8 cellular contexts compared by ENCODE assay signal in the genomic region with DNA sequence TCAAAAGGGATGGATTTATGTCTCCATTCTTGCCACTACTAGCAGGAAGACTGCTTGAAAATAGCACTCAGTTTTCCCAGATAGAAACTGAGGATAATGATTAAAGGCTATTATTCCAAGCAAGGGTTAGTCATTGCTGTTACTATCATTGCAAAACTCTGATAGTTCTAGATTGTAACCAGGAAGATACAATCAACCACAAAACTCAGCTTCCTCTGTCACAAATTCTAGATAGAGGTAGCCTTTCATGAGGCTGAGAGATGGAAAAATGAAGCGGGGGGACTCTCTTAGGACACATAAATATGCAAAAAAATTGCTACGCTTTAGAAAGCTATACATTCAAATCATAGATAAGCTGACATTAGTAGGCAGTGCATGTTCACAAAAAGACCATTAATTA. TPM values are rescaled to one million over a fixed set of nuclear protein-coding genes. Genes with fewer than 3 reads are reported as not detected.
A peak's percentile ranks its signal among the peaks of the same experiment; 100 is the strongest.
DNase-seq lines count a peak whose midpoint lies in the region; ATAC-seq and TF ChIP-seq lines count a peak whose summit lies in the region.

No MANE protein-coding gene starts in this region.

- H3K36me3 ChIP-seq in A673 (ENCODE audit: insufficient read depth, low read length, poor library complexity, severe bottlenecking) = peaks cover 17% of the 10 kb centered on the region
- H3K36me3 ChIP-seq in lower lobe of right lung = peaks cover 17% of the 10 kb centered on the region
- H3K36me3 ChIP-seq in testis (ENCODE audit: low read depth, missing control alignments) = no peaks in the 10 kb centered on the region

- CTCF ChIA-PET in A673 (lab: Charles Lee) = interaction anchor here (1.2 kb wide), 1 partner anchor 47 kb away, joined by 4 read pairs; no protein-coding TSS in a partner anchor

- no peaks in the 10 kb centered on the region for H3K27me3 Mint-ChIP-seq in activated naive CD8-positive, alpha-beta T cell treated with anti-CD3 and anti-CD28 coated beads, Interleukin-2, amount 10 ng/mL, durations not matched to agents 7 days and 5 days

- no peaks in the 10 kb centered on the region for H3K9me3 Mint-ChIP-seq in activated naive CD8-positive, alpha-beta T cell treated with anti-CD3 and anti-CD28 coated beads, Interleukin-2, amount 10 ng/mL, durations not matched to agents 7 days and 5 days

- BruUV-seq in A673 (replicated peaks; lab: Mats Ljungman, UMichigan) = no TSS peak

- H3K36me3 Mint-ChIP-seq in activated naive CD8-positive, alpha-beta T cell treated with anti-CD3 and anti-CD28 coated beads, Interleukin-2, amount 10 ng/mL, durations not matched to agents 7 days and 5 days = peaks cover 20% of the 10 kb centered on the region

- peak overlapping the region; percentile 84 for H3K27ac Mint-ChIP-seq in activated naive CD8-positive, alpha-beta T cell treated with anti-CD3 and anti-CD28 coated beads, Interleukin-2, amount 10 ng/mL, durations not matched to agents 7 days and 5 days

- H3K4me1 ChIP-seq in A673 (ENCODE audit: insufficient read depth, low read length, poor library complexity, severe bottlenecking) (peaks cover 43% of the 10 kb centered on the region), lower lobe of right lung (peaks cover 61% of the 10 kb centered on the region), testis (no peaks in the 10 kb centered on the region)

- H3K9me3 ChIP-seq in A673 (ENCODE audit: low read depth, low read length, poor library complexity, severe bottlenecking) (no peaks in the 10 kb centered on the region), lower lobe of right lung (no peaks in the 10 kb centered on the region), testis (no peaks in the 10 kb centered on the region)

- ATAC-seq in activated naive CD8-positive, alpha-beta T cell treated with anti-CD3 and anti-CD28 coated beads, Interleukin-2, amount 10 ng/mL, durations not matched to agents 7 days and 5 days (ENCODE audit: low read depth) = peak; percentile 59
- ATAC-seq in lower lobe of right lung = no peak

- peaks cover 55% of the 10 kb centered on the region for H3K4me1 Mint-ChIP-seq in activated naive CD8-positive, alpha-beta T cell treated with anti-CD3 and anti-CD28 coated beads, Interleukin-2, amount 10 ng/mL, durations not matched to agents 7 days and 5 days

- H3K27ac ChIP-seq in A673 (ENCODE audit: low read depth, low read length, poor library complexity, severe bottlenecking) = peak overlapping the region; percentile 90
- peak overlapping the region; percentile 81 for H3K27ac ChIP-seq in HL-60 (replicated peaks)
- H3K27ac ChIP-seq in lower lobe of right lung = peak overlapping the region; percentile 89
- no peak overlapping the region for H3K27ac ChIP-seq in testis

- POLR2A ChIA-PET in A673 (lab: Charles Lee; ENCODE audit: low non-redundant PET) = no interaction called here
- POLR2A ChIA-PET in activated naive CD8-positive, alpha-beta T cell treated with anti-CD3 and anti-CD28 coated beads, Interleukin-2, amount 10 ng/mL, durations not matched to agents 7 days and 5 days (lab: Charles Lee) = interaction anchor here (1.4 to 1.7 kb wide), 2 partner anchors 21 to 23 kb away, joined by 5 to 8 read pairs; no protein-coding TSS in a partner anchor

- intact Hi-C loops in A673 (cut with micrococcal nuclease; ENCODE audit: unreplicated experiment) = no loop called here
- intact Hi-C loops in lower lobe of right lung (cut with DNase I) = no loop called here
- intact Hi-C loops in testis (cut with DNase I; ENCODE audit: low total_unique reads) = no loop called here

- WGBS in testis, 2 donors = 78 to 84% methylated on average over 2 of the region's 2 CpGs

- DNase-seq in A673 (ENCODE audit: low spot score) (peak; percentile 21), HL-60 (ENCODE audit: low read depth in 1 of 2, low spot score in 1 of 2) (peak in 1 of 2 experiments; percentile 37), lower lobe of right lung (no peak), cerebellar nuclear complex (lab: John Stamatoyannopoulos, UW) (no peak), NCI-H748 (lab: John Stamatoyannopoulos, UW; ENCODE audit: unreplicated experiment) (no peak), GM20000 (ENCODE audit: low spot score) (no peak), testis (no peak)
- DNase-seq in activated naive CD8-positive, alpha-beta T cell treated with anti-CD3 and anti-CD28 coated beads, Interleukin-2, amount 10 ng/mL, durations not matched to agents 7 days and 5 days = no peak

- peak overlapping the region; percentile 65 for H3K4me3 ChIP-seq in A673 (ENCODE audit: low read depth, low read length, poor library complexity, severe bottlenecking)
- peak overlapping the region; percentile 49 for H3K4me3 ChIP-seq in HL-60 (replicated peaks; ENCODE audit: insufficient read depth, low read length)
- peak overlapping the region; percentile 53 for H3K4me3 ChIP-seq in lower lobe of right lung
- no peak overlapping the region for H3K4me3 ChIP-seq in testis

- no peak for TF ChIP-seq CTCF in A673 (conservative IDR thresholded peaks at IDR 0.05; ENCODE audit: low read depth, low read length)
- TF ChIP-seq CTCF in HL-60 (IDR thresholded peaks at IDR 0.05; ENCODE audit: insufficient read depth, low read length) = no peak
- TF ChIP-seq CTCF in lower lobe of right lung (IDR thresholded peaks at IDR 0.05) = no peak
- TF ChIP-seq CTCF in GM20000 (IDR thresholded peaks at IDR 0.05; ENCODE audit: extremely low read depth, missing control alignments) = no peak
- no peak for TF ChIP-seq CTCF in testis (IDR thresholded peaks at IDR 0.05)

- peak overlapping the region; percentile 83 for H3K4me3 Mint-ChIP-seq in activated naive CD8-positive, alpha-beta T cell treated with anti-CD3 and anti-CD28 coated beads, Interleukin-2, amount 10 ng/mL, durations not matched to agents 7 days and 5 days

- no peak for TF ChIP-seq POLR2A in testis (IDR thresholded peaks at IDR 0.05)

- H3K27me3 ChIP-seq in A673 (replicated peaks; ENCODE audit: insufficient read depth, low read depth, low read length, poor library complexity) (no peaks in the 10 kb centered on the region), HL-60 (ENCODE audit: insufficient read depth, poor library complexity, severe bottlenecking) (no peaks in the 10 kb centered on the region), lower lobe of right lung (ENCODE audit: low read depth) (no peaks in the 10 kb centered on the region), testis (no peaks in the 10 kb centered on the region)

RNA-seq across cellular contexts. Expression of a gene that starts 3.1 kb away (rescaled TPM):
- total RNA-seq in A673 (2021) (338 and 430 TPM in 2 replicates), lower lobe of right lung (340 TPM), testis (10 to 100 TPM; 12.1 to 13.4 TPM)
- total RNA-seq in activated naive CD8-positive, alpha-beta T cell treated with anti-CD3 and anti-CD28 coated beads, Interleukin-2, amount 10 ng/mL, durations not matched to agents 7 days and 5 days = 100 to 1,000 TPM; 171 to 187 TPM
- 49.6 TPM for polyA plus RNA-seq in testis (ENCODE audit: insufficient read depth, low read depth, low replicate concordance)

Comparison
In these comparisons a context has a peak if more than half of its experiments do, and no peak if none do; other contexts are left out.
1. H3K27ac ChIP-seq: peak in A673 (single experiment), HL-60 (single experiment) and lower lobe of right lung (single experiment); none in testis (0 of 2).
2. H3K4me3 ChIP-seq: peak in A673 (single experiment), HL-60 (single experiment) and lower lobe of right lung (single experiment); none in testis (0 of 2).
3. RNA of a gene that starts 3.1 kb away (total RNA-seq): 338 to 430 TPM in A673, 340 TPM in lower lobe of right lung (single experiment) and 171 to 187 TPM in activated naive CD8-positive, alpha-beta T cell treated with anti-CD3 and anti-CD28 coated beads, Interleukin-2, amount 10 ng/mL, durations not matched to agents 7 days and 5 days; 12.1 to 13.4 TPM in testis; every median in the first group is over 10 times any median in the second.